In the genomic region with DNA sequence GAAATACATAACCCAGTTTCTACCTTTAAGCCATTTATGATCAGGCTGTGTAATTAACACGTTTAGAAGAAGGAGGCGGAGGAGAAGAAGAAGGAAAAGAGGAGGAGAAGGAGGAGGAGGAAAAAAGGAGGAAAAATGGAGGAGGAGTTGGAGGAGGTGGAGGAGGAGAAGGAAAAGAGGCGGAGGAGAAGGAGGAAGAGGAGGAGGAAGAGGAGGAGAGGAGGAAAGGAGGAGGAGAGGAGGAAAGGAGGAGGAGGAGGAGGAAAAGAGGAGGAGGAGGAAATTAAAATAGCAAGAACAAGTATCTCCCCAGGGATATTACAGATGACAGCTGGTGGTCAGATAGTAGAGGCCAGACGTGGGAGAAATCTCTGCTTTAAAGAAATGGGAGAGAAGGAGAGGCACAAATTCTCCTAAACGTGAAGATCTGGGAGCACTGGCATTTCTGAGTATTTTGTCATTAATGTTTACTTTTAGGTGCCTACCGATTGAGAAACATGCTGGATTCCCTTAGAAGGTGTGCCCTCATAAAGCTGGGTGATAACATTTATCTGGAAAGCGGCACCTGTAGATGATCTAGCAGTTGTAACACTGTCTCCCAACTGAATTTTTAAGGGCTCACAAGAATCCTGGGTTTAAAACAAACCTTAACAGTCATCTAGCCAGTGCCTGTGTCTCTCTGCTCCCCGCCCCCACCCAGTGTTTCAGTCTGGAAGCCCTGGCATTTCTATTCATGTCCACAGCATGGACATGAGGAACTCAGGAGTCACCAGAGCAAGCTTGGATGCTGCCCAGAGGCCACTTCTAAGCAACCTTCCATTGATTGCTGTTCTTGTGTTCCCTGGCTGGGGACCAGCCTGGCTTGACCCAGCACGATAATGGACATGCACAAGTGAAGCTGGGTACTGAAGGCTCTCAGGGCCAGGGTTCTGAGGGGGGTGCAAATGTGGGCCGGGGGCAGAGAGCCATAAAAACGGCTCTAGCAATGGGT, we compare ENCODE assay signal across 10 cellular contexts.
"Had no signal": no experiment of that assay in that cellular context is flagged by ENCODE, and none has a peak within 500 bp of the region (broad histone marks: within the 10 kb centered on the region; RNA-seq: fewer than 3 reads in every experiment).

No MANE protein-coding gene starts in this region.

- H3K4me1 ChIP-seq: ascending aorta, sigmoid colon, uterus had no signal

- H3K4me3 ChIP-seq: ascending aorta, lung, sigmoid colon, thoracic aorta, uterus had no signal

- H3K27me3 ChIP-seq: ascending aorta, sigmoid colon, uterus had no signal

- DNase-seq: activated naive CD4-positive, alpha-beta T cell treated with Interleukin-2 at 50 U/mL for 16 hours; erythroblast; sigmoid colon; stimulated activated CD4-positive, alpha-beta T cell treated with anti-CD3 and anti-CD28 coated beads, Interleukin-1b, Interleukin-23, amount 100 ng/mL, for 48 hours; SW 1271; uterus had no signal

- ATAC-seq: stimulated activated effector memory CD8-positive, alpha-beta T cell treated with anti-CD3 and anti-CD28 coated beads, Interleukin-12 subunit alpha, Interleukin-12 subunit beta, amount 100 ng/mL, for 72 hours had no signal

- H3K27ac ChIP-seq: ascending aorta, sigmoid colon, thoracic aorta, uterus had no signal

- H3K9me3 ChIP-seq: ascending aorta, sigmoid colon, thoracic aorta, uterus had no signal

- H3K36me3 ChIP-seq: ascending aorta, sigmoid colon, thoracic aorta, uterus had no signal
